15 cellular contexts compared by ENCODE assay signal in the genomic region with DNA sequence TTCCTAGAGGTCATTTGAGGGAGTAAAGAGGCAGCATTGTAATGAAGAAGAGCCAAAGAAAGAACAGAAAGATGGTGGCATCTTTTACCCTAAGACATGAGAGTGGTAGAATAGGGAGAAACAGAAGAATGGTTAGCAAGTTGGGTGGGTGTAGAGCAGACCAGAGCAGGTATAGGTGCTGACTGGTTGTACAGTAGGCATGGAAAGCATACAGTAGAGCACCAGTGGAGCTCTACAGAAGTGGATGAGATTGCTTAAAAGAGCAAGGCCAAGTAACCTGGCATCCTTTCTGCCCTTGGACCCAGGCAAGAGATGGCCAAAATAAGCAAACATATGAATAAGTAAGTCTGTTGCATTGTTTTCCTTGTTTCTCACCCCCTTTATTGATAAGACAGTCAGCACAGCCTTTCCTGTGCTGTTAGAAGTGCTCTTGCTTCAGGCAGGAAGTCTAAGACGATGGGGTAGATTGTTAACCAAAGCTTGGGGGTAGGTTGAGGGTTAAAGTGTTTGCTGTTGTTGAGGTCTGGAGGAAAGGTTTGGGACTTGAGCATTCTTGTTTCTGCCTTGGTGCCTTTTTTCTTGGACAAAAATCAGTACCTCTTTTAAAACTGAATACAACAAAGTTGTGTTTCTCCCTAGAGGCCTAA.
A peak's percentile ranks its signal among the peaks of the same experiment; 100 is the strongest.
DNase-seq lines count a peak whose midpoint lies in the region; ATAC-seq and TF ChIP-seq lines count a peak whose summit lies in the region.
"Had no signal": no experiment of that assay in that cellular context is flagged by ENCODE, and none has a peak within 500 bp of the region (broad histone marks: within the 10 kb centered on the region; RNA-seq: fewer than 3 reads in every experiment).

No MANE protein-coding gene starts in this region.

- H3K79me2 ChIP-seq in Loucy (ENCODE audit: insufficient read depth, low read length) (no peaks in the 10 kb centered on the region), neural progenitor cell (ENCODE audit: low read depth) (no peaks in the 10 kb centered on the region), OCI-LY7 (ENCODE audit: insufficient read depth, low read depth, low read length) (no peaks in the 10 kb centered on the region)

- POLR2A ChIA-PET in WTC11 (lab: Charles Lee) (no interaction called here), OCI-LY7 (lab: Charles Lee) (no interaction called here)
- POLR2A ChIA-PET in CD8-positive, alpha-beta T cell (lab: Charles Lee), result no interaction called here

- H4K20me1 ChIP-seq in Loucy (ENCODE audit: insufficient read depth, low read length, poor library complexity, severe bottlenecking) (no peaks in the 10 kb centered on the region), neural progenitor cell (ENCODE audit: low read depth) (peaks cover 4% of the 10 kb centered on the region), OCI-LY7 (ENCODE audit: insufficient read depth, low read length) (no peaks in the 10 kb centered on the region)

- H3K9ac ChIP-seq in Loucy (ENCODE audit: low read depth, low read length, poor library complexity, severe bottlenecking) (peak overlapping the region; percentile 50), neural progenitor cell (no peak overlapping the region)

- H3K27me3 Mint-ChIP-seq in WTC11 (ENCODE audit: low read depth) (no peaks in the 10 kb centered on the region; the same call in 1 of the 2 replicates), neural progenitor cell (ENCODE audit: insufficient read depth, low read depth) (no peaks in the 10 kb centered on the region)
- H3K27me3 Mint-ChIP-seq in CD8-positive, alpha-beta T cell (ENCODE audit: low read depth), result no peaks in the 10 kb centered on the region

- no TSS peak for BruUV-seq in OCI-LY7 (replicated peaks; lab: Mats Ljungman, UMichigan)

- no peak overlapping the region for H3K4me3 Mint-ChIP-seq in WTC11
- no peak overlapping the region for H3K4me3 Mint-ChIP-seq in neural progenitor cell
- H3K4me3 Mint-ChIP-seq in CD8-positive, alpha-beta T cell, result no peak overlapping the region
- H3K4me3 Mint-ChIP-seq: CD8-positive, alpha-beta memory T cell; HFFc6 had no signal

- H3K36me3 Mint-ChIP-seq in WTC11 (peaks cover 25% of the 10 kb centered on the region), neural progenitor cell (peaks cover 24% of the 10 kb centered on the region)
- H3K36me3 Mint-ChIP-seq in CD8-positive, alpha-beta T cell, result peaks cover 68% of the 10 kb centered on the region

- H3K4me1 Mint-ChIP-seq in WTC11 (peaks cover 18% of the 10 kb centered on the region), neural progenitor cell (no peaks in the 10 kb centered on the region)
- peaks cover 16% of the 10 kb centered on the region for H3K4me1 Mint-ChIP-seq in CD8-positive, alpha-beta T cell (ENCODE audit: low read depth)

- peak overlapping the region; percentile 46 for H3K4me3 ChIP-seq in Loucy (ENCODE audit: low read length, poor library complexity, severe bottlenecking)
- H3K4me3 ChIP-seq in fibroblast of pulmonary artery (replicated peaks; ENCODE audit: low read depth, low read length), result no peak overlapping the region
- H3K4me3 ChIP-seq in neural progenitor cell, result no peak overlapping the region
- no peak overlapping the region for H3K4me3 ChIP-seq in CD8-positive, alpha-beta T cell (ENCODE audit: low read depth, low read length)
- no peak overlapping the region for H3K4me3 ChIP-seq in WERI-Rb-1 (ENCODE audit: low read depth, low read length)
- no peak overlapping the region for H3K4me3 ChIP-seq in OCI-LY7 (ENCODE audit: low read depth, low read length, poor library complexity, severe bottlenecking)

- intact Hi-C loops in CD8-positive, alpha-beta T cell (cut with DNase I, micrococcal nuclease), result no loop called here
- intact Hi-C loops in OCI-LY7 (cut with micrococcal nuclease; ENCODE audit: unreplicated experiment), result no loop called here

- no peaks in the 10 kb centered on the region for H3K27me3 ChIP-seq in Loucy (ENCODE audit: insufficient read depth, low read length, poor library complexity, severe bottlenecking)
- no peaks in the 10 kb centered on the region for H3K27me3 ChIP-seq in neural progenitor cell
- no peaks in the 10 kb centered on the region for H3K27me3 ChIP-seq in CD8-positive, alpha-beta T cell (ENCODE audit: insufficient read depth, low read length)
- H3K27me3 ChIP-seq in WERI-Rb-1 (ENCODE audit: insufficient read depth, low read depth, severe bottlenecking), result no peaks in the 10 kb centered on the region
- H3K27me3 ChIP-seq: BE2C had no signal

- CTCF ChIA-PET in WTC11 (lab: Charles Lee) (interaction anchor here (1.0 to 1.1 kb wide), 2 partner anchors 137 to 254 kb away, joined by 3 read pairs; no protein-coding TSS in a partner anchor), OCI-LY7 (lab: Charles Lee; ENCODE audit: unreplicated experiment) (no interaction called here)
- CTCF ChIA-PET in CD8-positive, alpha-beta T cell (lab: Charles Lee), result no interaction called here

- H3K9me3 Mint-ChIP-seq in WTC11, result peaks cover 29% of the 10 kb centered on the region
- H3K9me3 Mint-ChIP-seq in neural progenitor cell, result peaks cover 16% of the 10 kb centered on the region
- H3K9me3 Mint-ChIP-seq in CD8-positive, alpha-beta T cell, result peaks cover 12% of the 10 kb centered on the region
- H3K9me3 Mint-ChIP-seq: HFFc6 had no signal

- H3K36me3 ChIP-seq in Loucy (ENCODE audit: insufficient read depth, low read length) (peaks cover 7% of the 10 kb centered on the region; the same call in 1 of the 2 replicates), neural progenitor cell (no peaks in the 10 kb centered on the region), WERI-Rb-1 (peaks cover 3% of the 10 kb centered on the region; the same call in 1 of the 2 replicates), OCI-LY7 (ENCODE audit: insufficient read depth, low read length) (no peaks in the 10 kb centered on the region; the same call in 1 of the 2 replicates)
- no peaks in the 10 kb centered on the region for H3K36me3 ChIP-seq in CD8-positive, alpha-beta T cell (ENCODE audit: insufficient read depth, low read length)

- TF ChIP-seq CTCF in Loucy (conservative IDR thresholded peaks at IDR 0.05; ENCODE audit: low read length), result no peak
- no peak for TF ChIP-seq CTCF in WTC11 (IDR thresholded peaks at IDR 0.05)
- no peak for TF ChIP-seq CTCF in fibroblast of pulmonary artery (IDR thresholded peaks at IDR 0.05; ENCODE audit: low read length, missing control alignments)
- TF ChIP-seq CTCF in neural progenitor cell (IDR thresholded peaks at IDR 0.05), result no peak
- TF ChIP-seq CTCF in CD8-positive, alpha-beta T cell (IDR thresholded peaks at IDR 0.05), result no peak
- no peak for TF ChIP-seq CTCF in WERI-Rb-1 (IDR thresholded peaks at IDR 0.05; ENCODE audit: low read depth, low read length)
- no peak for TF ChIP-seq CTCF in OCI-LY7 (conservative IDR thresholded peaks at IDR 0.05; ENCODE audit: low read length)

- H3K4me2 ChIP-seq in Loucy (ENCODE audit: low read depth, low read length, poor library complexity, severe bottlenecking) (peak overlapping the region; percentile 47), neural progenitor cell (peak overlapping the region; percentile 16), OCI-LY7 (ENCODE audit: low read length) (no peak overlapping the region)

- H2AFZ ChIP-seq in Loucy (ENCODE audit: low read length), result no peak overlapping the region
- no peak overlapping the region for H2AFZ ChIP-seq in neural progenitor cell (replicated peaks)
- H2AFZ ChIP-seq in OCI-LY7 (ENCODE audit: low read length), result no peak overlapping the region

- H3K9me2 ChIP-seq in Loucy (replicated peaks; ENCODE audit: low read depth, low read length) (no peaks in the 10 kb centered on the region), OCI-LY7 (ENCODE audit: insufficient read depth, low read length) (no peaks in the 10 kb centered on the region)

- H3F3A ChIP-seq in Loucy (ENCODE audit: low read depth) (no peaks in the 10 kb centered on the region), neural progenitor cell (ENCODE audit: low read depth) (peaks cover 5% of the 10 kb centered on the region)

- peak; percentile 59 for ATAC-seq in WTC11
- no peak for ATAC-seq in CD8-positive, alpha-beta T cell

- H3K27ac Mint-ChIP-seq in WTC11 (peak overlapping the region; percentile 13; the same call in 1 of the 2 replicates), neural progenitor cell (no peak overlapping the region)
- H3K27ac Mint-ChIP-seq in CD8-positive, alpha-beta T cell, result no peak overlapping the region
- H3K27ac Mint-ChIP-seq: HFFc6 had no signal

- DNase-seq in WTC11 (ENCODE audit: low spot score) (no peak), fibroblast of pulmonary artery (ENCODE audit: low read depth) (peak; percentile 39), neural progenitor cell (ENCODE audit: low spot score) (no peak), WERI-Rb-1 (no peak), OCI-LY7 (ENCODE audit: low spot score) (no peak)
- no peak for DNase-seq in CD8-positive, alpha-beta T cell
- DNase-seq: BE2C, HFFc6, KBM-7, NCI-H1105, NCI-H187, NCI-H510A, SIG-M5 had no signal

- H3K27ac ChIP-seq in neural progenitor cell, result peak overlapping the region; percentile 21
- no peak overlapping the region for H3K27ac ChIP-seq in CD8-positive, alpha-beta T cell (ENCODE audit: low read depth, low read length)
- H3K27ac ChIP-seq in WERI-Rb-1, result no peak overlapping the region
- H3K27ac ChIP-seq in OCI-LY7 (ENCODE audit: low read depth, low read length, poor library complexity, severe bottlenecking), result no peak overlapping the region

- H3K4me1 ChIP-seq in Loucy (ENCODE audit: insufficient read depth, low read length, poor library complexity, severe bottlenecking) (peaks cover 14% of the 10 kb centered on the region), neural progenitor cell (peaks cover 16% of the 10 kb centered on the region), OCI-LY7 (ENCODE audit: insufficient read depth, low read length, poor library complexity, severe bottlenecking) (no peaks in the 10 kb centered on the region)
- H3K4me1 ChIP-seq in CD8-positive, alpha-beta T cell (ENCODE audit: insufficient read depth, low read length), result peaks cover 11% of the 10 kb centered on the region

- H3K9me3 ChIP-seq in Loucy (ENCODE audit: insufficient read depth, low read depth, low read length) (no peaks in the 10 kb centered on the region; the same call in 1 of the 2 replicates), neural progenitor cell (ENCODE audit: low read depth) (no peaks in the 10 kb centered on the region), WERI-Rb-1 (ENCODE audit: severe bottlenecking) (no peaks in the 10 kb centered on the region), OCI-LY7 (ENCODE audit: low read length) (no peaks in the 10 kb centered on the region)
- no peaks in the 10 kb centered on the region for H3K9me3 ChIP-seq in CD8-positive, alpha-beta T cell (ENCODE audit: low read length)
- H3K9me3 ChIP-seq: BE2C had no signal

TF ChIP-seq in WTC11, 78 proteins besides CTCF, POLR2A, EP300 and RAD21 (continues in another document):
- no peak for TF ChIP-seq ZNF232 (CRISPR knock-in tag; IDR thresholded peaks at IDR 0.05)
